In genomic region chr11:72793081-72793451, GRCh38 we compare ENCODE assay signal across 8 cellular contexts. TPM values are rescaled to one million over a fixed set of nuclear protein-coding genes. Genes with fewer than 3 reads are reported as not detected.
DNase-seq lines count a peak whose midpoint lies in the region; ATAC-seq and TF ChIP-seq lines count a peak whose summit lies in the region.

No MANE protein-coding gene starts in this region.

- peak overlapping the region; percentile 100 for H3K27ac Mint-ChIP-seq in T-helper 1 cell treated with Interleukin-12 subunit alpha and Interleukin-12 subunit beta and Interleukin-4 antibody, amounts not matched to agents 30 μg/mL and 1 μg/mL, for 36 hours
- peak overlapping the region; percentile 100 for H3K27ac Mint-ChIP-seq in activated CD8-positive, alpha-beta T cell treated with anti-CD3 and anti-CD28 coated beads, Interleukin-2, amount 10 ng/mL, durations not matched to agents 7 days and 5 days
- H3K27ac Mint-ChIP-seq in immature natural killer cell, result peak overlapping the region; percentile 97 to 100 (median 99)

- H3K4me3 Mint-ChIP-seq in T-helper 1 cell treated with Interleukin-12 subunit alpha and Interleukin-12 subunit beta and Interleukin-4 antibody, amounts not matched to agents 30 μg/mL and 1 μg/mL, for 36 hours, result peak overlapping the region; percentile 96
- peak overlapping the region; percentile 98 for H3K4me3 Mint-ChIP-seq in activated CD8-positive, alpha-beta T cell treated with anti-CD3 and anti-CD28 coated beads, Interleukin-2, amount 10 ng/mL, durations not matched to agents 7 days and 5 days
- H3K4me3 Mint-ChIP-seq in immature natural killer cell, result peak overlapping the region; percentile 96 to 99 (median 98)

- peaks cover 22% of the 10 kb centered on the region for H3K4me1 Mint-ChIP-seq in T-helper 1 cell treated with Interleukin-12 subunit alpha and Interleukin-12 subunit beta and Interleukin-4 antibody, amounts not matched to agents 30 μg/mL and 1 μg/mL, for 36 hours (ENCODE audit: low read depth)
- peaks cover 30% of the 10 kb centered on the region for H3K4me1 Mint-ChIP-seq in activated CD8-positive, alpha-beta T cell treated with anti-CD3 and anti-CD28 coated beads, Interleukin-2, amount 10 ng/mL, durations not matched to agents 7 days and 5 days (ENCODE audit: low read depth)
- peaks cover 18 to 23% of the 10 kb centered on the region in 2 donors for H3K4me1 Mint-ChIP-seq in immature natural killer cell

- no peak for DNase-seq in T-helper 1 cell
- no peak for DNase-seq in activated CD8-positive, alpha-beta T cell treated with anti-CD3 and anti-CD28 coated beads, Interleukin-2, amount 10 ng/mL, durations not matched to agents 7 days and 5 days
- no peak for DNase-seq in immature natural killer cell
- no peak for DNase-seq in suprapubic skin (ENCODE audit: low spot score in 2 of 2)
- DNase-seq in NCI-H2171 treated with DMSO at 0.1 percent for 48 hours (lab: John Stamatoyannopoulos, UW), result no peak

- 50% methylated on average over 2 of the region's 2 CpGs for WGBS in suprapubic skin

- TF ChIP-seq POLR2A in suprapubic skin (IDR thresholded peaks at IDR 0.05), result no peak

- TF ChIP-seq CTCF in suprapubic skin (IDR thresholded peaks at IDR 0.05), result no peak

- H3K36me3 Mint-ChIP-seq in T-helper 1 cell treated with Interleukin-12 subunit alpha and Interleukin-12 subunit beta and Interleukin-4 antibody, amounts not matched to agents 30 μg/mL and 1 μg/mL, for 36 hours (ENCODE audit: low read depth), result no peaks in the 10 kb centered on the region
- H3K36me3 Mint-ChIP-seq in activated CD8-positive, alpha-beta T cell treated with anti-CD3 and anti-CD28 coated beads, Interleukin-2, amount 10 ng/mL, durations not matched to agents 7 days and 5 days (ENCODE audit: low read depth), result no peaks in the 10 kb centered on the region
- H3K36me3 Mint-ChIP-seq in immature natural killer cell, result peaks cover 0 to 3% (median 0%) of the 10 kb centered on the region in 3 donors

- CTCF ChIA-PET in activated CD8-positive, alpha-beta T cell treated with anti-CD3 and anti-CD28 coated beads, Interleukin-2, amount 10 ng/mL, durations not matched to agents 7 days and 5 days (lab: Charles Lee), result interaction anchor here (0.5 to 5.4 kb wide), 18 partner anchors 11 to 385 kb away, joined by 3 to 202 read pairs (median 6); partner anchors contain the start of gene ATG16L2

- no peaks in the 10 kb centered on the region for H3K9me3 ChIP-seq in suprapubic skin

- peak overlapping the region; percentile 91 for H3K27ac ChIP-seq in suprapubic skin

- no peaks in the 10 kb centered on the region for H3K27me3 ChIP-seq in suprapubic skin

- no peak for ATAC-seq in activated CD8-positive, alpha-beta T cell treated with anti-CD3 and anti-CD28 coated beads, Interleukin-2, amount 10 ng/mL, durations not matched to agents 7 days and 5 days
- ATAC-seq in HG03039 (IDR thresholded peaks at IDR 0.05; ENCODE audit: unreplicated experiment) (no peak), HG02884 (IDR thresholded peaks at IDR 0.05; ENCODE audit: unreplicated experiment) (no peak)

- no peak for TF ChIP-seq EP300 in suprapubic skin (IDR thresholded peaks at IDR 0.05)

- no peaks in the 10 kb centered on the region for H3K27me3 Mint-ChIP-seq in T-helper 1 cell treated with Interleukin-12 subunit alpha and Interleukin-12 subunit beta and Interleukin-4 antibody, amounts not matched to agents 30 μg/mL and 1 μg/mL, for 36 hours (ENCODE audit: low read depth)
- H3K27me3 Mint-ChIP-seq in activated CD8-positive, alpha-beta T cell treated with anti-CD3 and anti-CD28 coated beads, Interleukin-2, amount 10 ng/mL, durations not matched to agents 7 days and 5 days (ENCODE audit: low read depth), result no peaks in the 10 kb centered on the region
- H3K27me3 Mint-ChIP-seq in immature natural killer cell (ENCODE audit: low read depth in 3 of 3), result peaks cover 4 to 9% (median 9%) of the 10 kb centered on the region in 3 donors

- no peaks in the 10 kb centered on the region for H3K36me3 ChIP-seq in suprapubic skin

- peak overlapping the region; percentile 61 for H3K4me3 ChIP-seq in suprapubic skin

- H3K4me1 ChIP-seq in suprapubic skin, result peaks cover 45% of the 10 kb centered on the region

- no peaks in the 10 kb centered on the region for H3K9me3 Mint-ChIP-seq in T-helper 1 cell treated with Interleukin-12 subunit alpha and Interleukin-12 subunit beta and Interleukin-4 antibody, amounts not matched to agents 30 μg/mL and 1 μg/mL, for 36 hours
- no peaks in the 10 kb centered on the region for H3K9me3 Mint-ChIP-seq in activated CD8-positive, alpha-beta T cell treated with anti-CD3 and anti-CD28 coated beads, Interleukin-2, amount 10 ng/mL, durations not matched to agents 7 days and 5 days (ENCODE audit: insufficient read depth)
- no peaks in the 10 kb centered on the region for H3K9me3 Mint-ChIP-seq in immature natural killer cell

- POLR2A ChIA-PET in activated CD8-positive, alpha-beta T cell treated with anti-CD3 and anti-CD28 coated beads, Interleukin-2, amount 10 ng/mL, durations not matched to agents 7 days and 5 days (lab: Charles Lee), result interaction anchor here (1.0 to 3.5 kb wide), 6 partner anchors 11 to 71 kb away, joined by 3 to 21 read pairs (median 7); no protein-coding TSS in a partner anchor

RNA-seq across cellular contexts. Expression of gene STARD10, which starts 0.8 kb away (rescaled TPM):
- total RNA-seq in activated CD8-positive, alpha-beta T cell treated with anti-CD3 and anti-CD28 coated beads, Interleukin-2, amount 10 ng/mL, durations not matched to agents 7 days and 5 days, result 1 to 10 TPM; 4.0 to 4.5 TPM
- 10 to 100 TPM; 26.3 to 50.1 (median 35.6) TPM for polyA plus RNA-seq in immature natural killer cell
- 10 to 100 TPM; 76.3 to 83.0 (median 79.4) TPM for total RNA-seq in suprapubic skin

RNA-seq across cellular contexts. Expression of gene ATG16L2, which starts 21.1 kb away (rescaled TPM):
- total RNA-seq in activated CD8-positive, alpha-beta T cell treated with anti-CD3 and anti-CD28 coated beads, Interleukin-2, amount 10 ng/mL, durations not matched to agents 7 days and 5 days, result 100 to 1,000 TPM; 104 to 105 TPM
- polyA plus RNA-seq in immature natural killer cell, result 10 to 100 TPM; 11.4 to 24.6 (median 18.7) TPM
- total RNA-seq in suprapubic skin, result 100 to 1,000 TPM in 2 of 4 donors, 10 to 100 TPM in 2; 81.9 to 231 (median 111) TPM

RNA-seq across cellular contexts. Expression of gene ARAP1, which starts 40.9 kb away (rescaled TPM):
- 10 to 100 TPM; 84.3 to 89.6 TPM for total RNA-seq in activated CD8-positive, alpha-beta T cell treated with anti-CD3 and anti-CD28 coated beads, Interleukin-2, amount 10 ng/mL, durations not matched to agents 7 days and 5 days
- polyA plus RNA-seq in immature natural killer cell, result 10 to 100 TPM in 2 of 3 donors, 1 to 10 TPM in 1; 4.7 to 34.6 (median 16.4) TPM
- 100 to 1,000 TPM in 1 of 4 donors, 10 to 100 TPM in 3; 53.8 to 126 (median 88.8) TPM for total RNA-seq in suprapubic skin

Comparison
In these comparisons a context has a peak if more than half of its experiments do, and no peak if none do; other contexts are left out.
1. RNA of gene STARD10, which starts 0.8 kb away (total RNA-seq): 76.3 to 83.0 TPM in suprapubic skin; 4.0 to 4.5 TPM in activated CD8-positive, alpha-beta T cell treated with anti-CD3 and anti-CD28 coated beads, Interleukin-2, amount 10 ng/mL, durations not matched to agents 7 days and 5 days; every median in the first group is over 10 times any median in the second.
2. Peak in every context shown above with its lines, with median percentiles within 50 percentile points of each other: H3K27ac Mint-ChIP-seq and H3K4me3 Mint-ChIP-seq.